In the genomic region with DNA sequence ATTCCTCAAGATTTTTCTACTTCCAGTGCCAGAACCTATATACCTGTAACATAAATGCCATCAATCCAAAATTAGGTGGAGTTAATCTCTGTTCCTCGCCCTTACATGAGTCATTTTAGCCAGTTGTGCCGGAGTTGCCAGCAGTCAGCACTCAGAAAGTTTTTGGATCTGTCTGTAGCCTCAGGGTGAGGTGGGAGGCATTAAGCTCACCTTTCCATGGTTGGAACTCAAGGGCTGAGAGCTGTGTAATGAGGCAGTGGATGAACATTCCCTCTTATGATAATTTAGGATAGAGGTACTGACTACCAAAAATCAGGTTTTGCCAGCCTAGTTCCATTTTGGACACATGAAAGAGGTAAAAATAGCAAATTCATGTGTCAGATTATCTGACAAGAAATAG, we compare ENCODE assay signal across 35 cellular contexts.
"Had no signal": no experiment of that assay in that cellular context is flagged by ENCODE, and none has a peak within 500 bp of the region (broad histone marks: within the 10 kb centered on the region; RNA-seq: fewer than 3 reads in every experiment).

No MANE protein-coding gene starts in this region.

- H3K27ac Mint-ChIP-seq: activated B cell treated with CpG ODN at 0.5 μM for 24 hours; activated CD4-positive, alpha-beta memory T cell treated with anti-CD3 and anti-CD28 coated beads for 36 hours; activated CD4-positive, alpha-beta T cell treated with anti-CD3 and anti-CD28 coated beads, Interleukin-2, amount 10 ng/mL, durations not matched to agents 24 days and 14 days; activated CD8-positive, alpha-beta T cell treated with anti-CD3 and anti-CD28 coated beads for 36 hours; activated naive CD4-positive, alpha-beta T cell treated with anti-CD3 and anti-CD28 coated beads for 36 hours; activated naive CD4-positive, alpha-beta T cell treated with anti-CD3 and anti-CD28 coated beads, Interleukin-2, amount 50 U/mL, for 72 hours; activated naive CD8-positive, alpha-beta T cell treated with anti-CD3 and anti-CD28 coated beads for 36 hours; activated T-cell treated with anti-CD3 and anti-CD28 coated beads, Interleukin-2, amount 50 U/mL, for 72 hours; activated T-helper 1 cell treated with anti-CD3 and anti-CD28 coated beads, Interleukin-12 subunit alpha, Interleukin-12 subunit beta, Interleukin-2, Interleukin-4 antibody, amounts not matched to agents 30 ng/mL and 10 ng/mL and 1 ng/mL, durations not matched to agents 14 hours and 24 hours and 36 hours; activated T-helper 17 cell treated with anti-CD3 and anti-CD28 coated beads, Interleukin-2, amount 50 U/mL, for 72 hours; T-helper 1 cell treated with Interleukin-12 subunit alpha and Interleukin-12 subunit beta and Interleukin-4 antibody, amounts not matched to agents 30 μg/mL and 1 μg/mL, for 36 hours; T-helper 2 cell treated with Interferon-gamma antibody and Interleukin-4, amounts not matched to agents 5 μg/mL and 100 μg/mL, for 36 hours had no signal

- H3K4me3 ChIP-seq: adrenal gland, body of pancreas, breast epithelium had no signal

- H3K36me3 Mint-ChIP-seq: activated CD4-positive, alpha-beta memory T cell treated with anti-CD3 and anti-CD28 coated beads for 36 hours; activated naive CD4-positive, alpha-beta T cell treated with anti-CD3 and anti-CD28 coated beads, Interleukin-2, amount 50 U/mL, for 72 hours; activated naive CD8-positive, alpha-beta T cell treated with anti-CD3 and anti-CD28 coated beads for 36 hours had no signal

- H3K4me1 ChIP-seq: adrenal gland, body of pancreas, breast epithelium had no signal

- H3K27me3 ChIP-seq: adrenal gland, body of pancreas, brain microvascular endothelial cell, breast epithelium had no signal

- H3K27ac ChIP-seq: adrenal gland, body of pancreas, brain microvascular endothelial cell, breast epithelium, VCaP had no signal

- H3K27me3 Mint-ChIP-seq: activated B cell treated with CpG ODN at 0.5 μM for 24 hours; activated CD4-positive, alpha-beta memory T cell treated with anti-CD3 and anti-CD28 coated beads for 36 hours; activated CD4-positive, alpha-beta T cell treated with anti-CD3 and anti-CD28 coated beads, Interleukin-2, amount 10 ng/mL, durations not matched to agents 24 days and 14 days; activated CD8-positive, alpha-beta T cell treated with anti-CD3 and anti-CD28 coated beads for 36 hours; activated naive CD8-positive, alpha-beta T cell treated with anti-CD3 and anti-CD28 coated beads for 36 hours; activated T-helper 17 cell treated with anti-CD3 and anti-CD28 coated beads, Interleukin-2, amount 50 U/mL, for 72 hours had no signal

- DNase-seq: activated B cell treated with CpG ODN at 0.5 μM for 24 hours; activated CD4-positive, alpha-beta memory T cell treated with anti-CD3 and anti-CD28 coated beads for 36 hours; activated CD4-positive, alpha-beta T cell treated with anti-CD3 and anti-CD28 coated beads for 4 hours; activated CD4-positive, alpha-beta T cell treated with anti-CD3 and anti-CD28 coated beads, Interleukin-2, amount 10 ng/mL, durations not matched to agents 24 days and 14 days; activated CD4-positive, alpha-beta T cell treated with anti-CD3 and anti-CD28 coated beads, Interleukin-2, amount 50 U/mL, for 1 hour; activated CD4-positive, alpha-beta T cell treated with anti-CD3 and anti-CD28 coated beads, Interleukin-2, amount 50 U/mL, for 4 hours; activated CD4-positive, CD25-positive, alpha-beta regulatory T cell treated with anti-CD3 and anti-CD28 coated beads, Interleukin-2, amount 50 U/mL, for 72 hours; activated CD8-positive, alpha-beta memory T cell treated with anti-CD3 and anti-CD28 coated beads, Interleukin-2, amount 50 U/mL, for 4 hours; activated CD8-positive, alpha-beta T cell treated with anti-CD3 and anti-CD28 coated beads for 36 hours; activated effector memory CD4-positive, alpha-beta T cell treated with anti-CD3 and anti-CD28 coated beads, Interleukin-2, amount 50 U/mL, for 16 hours; activated gamma-delta T cell treated with Interleukin-2 at 50 U/mL for 16 hours; activated naive CD4-positive, alpha-beta T cell; activated naive CD4-positive, alpha-beta T cell treated with anti-CD3 and anti-CD28 coated beads for 36 hours; activated naive CD4-positive, alpha-beta T cell treated with anti-CD3 and anti-CD28 coated beads, Interleukin-2, amount 50 U/mL, for 16 hours; activated naive CD8-positive, alpha-beta T cell treated with anti-CD3 and anti-CD28 coated beads for 36 hours; activated T-cell treated with anti-CD3 and anti-CD28 coated beads for 4 hours; activated T-cell treated with anti-CD3 and anti-CD28 coated beads, Interleukin-2, amount 50 U/mL, for 1 hour; activated T-cell treated with anti-CD3 and anti-CD28 coated beads, Interleukin-2, amount 50 U/mL, for 4 hours; activated T-cell treated with anti-CD3 and anti-CD28 coated beads, Interleukin-2, amount 50 U/mL, for 72 hours; adrenal gland; amniotic stem cell; aorta; body of pancreas; brain microvascular endothelial cell; central memory CD4-positive, alpha-beta T cell; T-helper 1 cell; T-helper 2 cell; T-helper 9 cell had no signal

- H3K9me3 ChIP-seq: adrenal gland, body of pancreas, breast epithelium had no signal

- H3K36me3 ChIP-seq: adrenal gland, brain microvascular endothelial cell, breast epithelium had no signal

- ATAC-seq: activated CD8-positive, alpha-beta T cell treated with anti-CD3 and anti-CD28 coated beads for 36 hours; activated naive CD4-positive, alpha-beta T cell treated with anti-CD3 and anti-CD28 coated beads, Interleukin-2, amount 50 U/mL, for 72 hours; activated T-cell treated with anti-CD3 and anti-CD28 coated beads, Interleukin-2, amount 50 U/mL, for 4 hours; activated T-cell treated with anti-CD3 and anti-CD28 coated beads, Interleukin-2, amount 50 U/mL, for 72 hours; activated T-helper 17 cell treated with anti-CD3 and anti-CD28 coated beads, Interleukin-2, amount 50 U/mL, for 72 hours; body of pancreas had no signal

- H3K4me3 Mint-ChIP-seq: activated B cell treated with CpG ODN at 0.5 μM for 24 hours; activated CD4-positive, alpha-beta memory T cell treated with anti-CD3 and anti-CD28 coated beads for 36 hours; activated CD4-positive, alpha-beta T cell treated with anti-CD3 and anti-CD28 coated beads, Interleukin-2, amount 10 ng/mL, durations not matched to agents 24 days and 14 days; activated CD8-positive, alpha-beta T cell treated with anti-CD3 and anti-CD28 coated beads for 36 hours; activated naive CD4-positive, alpha-beta T cell treated with anti-CD3 and anti-CD28 coated beads for 36 hours; activated naive CD8-positive, alpha-beta T cell treated with anti-CD3 and anti-CD28 coated beads for 36 hours; activated T-cell treated with anti-CD3 and anti-CD28 coated beads, Interleukin-2, amount 50 U/mL, for 4 hours; activated T-cell treated with anti-CD3 and anti-CD28 coated beads, Interleukin-2, amount 50 U/mL, for 72 hours; activated T-helper 1 cell treated with anti-CD3 and anti-CD28 coated beads, Interleukin-12 subunit alpha, Interleukin-12 subunit beta, Interleukin-2, Interleukin-4 antibody, amounts not matched to agents 30 ng/mL and 10 ng/mL and 1 ng/mL, durations not matched to agents 14 hours and 24 hours and 36 hours; activated T-helper 17 cell treated with anti-CD3 and anti-CD28 coated beads, Interleukin-2, amount 50 U/mL, for 72 hours; T-helper 1 cell treated with Interleukin-12 subunit alpha and Interleukin-12 subunit beta and Interleukin-4 antibody, amounts not matched to agents 30 μg/mL and 1 μg/mL, for 36 hours; T-helper 2 cell treated with Interferon-gamma antibody and Interleukin-4, amounts not matched to agents 5 μg/mL and 100 μg/mL, for 36 hours had no signal

- H3K4me1 Mint-ChIP-seq: activated CD4-positive, alpha-beta T cell treated with anti-CD3 and anti-CD28 coated beads, Interleukin-2, amount 10 ng/mL, durations not matched to agents 24 days and 14 days; activated naive CD8-positive, alpha-beta T cell treated with anti-CD3 and anti-CD28 coated beads for 36 hours; activated T-helper 17 cell treated with anti-CD3 and anti-CD28 coated beads, Interleukin-2, amount 50 U/mL, for 72 hours had no signal
